In the genomic region with DNA sequence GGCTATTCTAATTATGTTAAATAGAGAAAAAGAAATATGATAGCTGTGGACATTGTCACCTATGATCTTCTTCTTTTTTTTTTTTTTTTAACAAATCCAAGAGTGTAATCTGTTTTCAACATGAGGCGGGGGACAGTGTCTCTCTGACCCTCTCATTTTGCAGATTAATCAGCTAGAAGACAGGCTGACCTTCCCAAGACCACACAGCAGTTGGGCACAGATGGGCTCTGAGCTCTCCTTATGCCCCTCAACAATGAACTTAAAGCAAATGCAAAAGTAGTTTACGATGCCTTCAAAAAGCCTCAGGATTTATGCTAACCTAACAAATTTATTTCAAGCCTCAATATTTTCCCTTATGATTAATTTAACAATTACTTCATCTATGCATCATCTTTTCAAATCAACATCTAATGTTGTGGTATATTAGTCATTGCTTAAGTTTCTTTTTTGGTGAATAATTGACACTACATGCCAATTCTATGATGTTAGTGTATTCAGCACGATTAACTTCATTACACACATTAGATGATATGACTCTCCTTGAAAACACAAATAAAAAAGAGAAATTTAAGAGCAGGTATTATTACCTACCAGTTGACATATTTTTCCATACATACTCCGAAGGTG, we compare ENCODE assay signal across 2 cellular contexts.
TF ChIP-seq lines count a peak whose summit lies in the region.

No MANE protein-coding gene starts in this region.

TF ChIP-seq in SK-N-SH, 30 proteins besides CTCF, POLR2A, EP300 and RAD21 (continued from another document):
- TF ChIP-seq, protein P1, sequence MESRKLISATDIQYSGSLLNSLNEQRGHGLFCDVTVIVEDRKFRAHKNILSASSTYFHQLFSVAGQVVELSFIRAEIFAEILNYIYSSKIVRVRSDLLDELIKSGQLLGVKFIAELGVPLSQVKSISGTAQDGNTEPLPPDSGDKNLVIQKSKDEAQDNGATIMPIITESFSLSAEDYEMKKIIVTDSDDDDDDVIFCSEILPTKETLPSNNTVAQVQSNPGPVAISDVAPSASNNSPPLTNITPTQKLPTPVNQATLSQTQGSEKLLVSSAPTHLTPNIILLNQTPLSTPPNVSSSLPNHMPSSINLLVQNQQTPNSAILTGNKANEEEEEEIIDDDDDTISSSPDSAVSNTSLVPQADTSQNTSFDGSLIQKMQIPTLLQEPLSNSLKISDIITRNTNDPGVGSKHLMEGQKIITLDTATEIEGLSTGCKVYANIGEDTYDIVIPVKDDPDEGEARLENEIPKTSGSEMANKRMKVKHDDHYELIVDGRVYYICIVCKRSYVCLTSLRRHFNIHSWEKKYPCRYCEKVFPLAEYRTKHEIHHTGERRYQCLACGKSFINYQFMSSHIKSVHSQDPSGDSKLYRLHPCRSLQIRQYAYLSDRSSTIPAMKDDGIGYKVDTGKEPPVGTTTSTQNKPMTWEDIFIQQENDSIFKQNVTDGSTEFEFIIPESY (IDR thresholded peaks at IDR 0.05; ENCODE audit: borderline replicate concordance, low read depth) = no peak

TF ChIP-seq in SK-N-SH treated with all-trans-retinoic acid at 6 μM for 48 hours, 23 proteins besides CTCF, POLR2A, EP300 and RAD21 (continued from another document):
- TF ChIP-seq, protein P2, sequence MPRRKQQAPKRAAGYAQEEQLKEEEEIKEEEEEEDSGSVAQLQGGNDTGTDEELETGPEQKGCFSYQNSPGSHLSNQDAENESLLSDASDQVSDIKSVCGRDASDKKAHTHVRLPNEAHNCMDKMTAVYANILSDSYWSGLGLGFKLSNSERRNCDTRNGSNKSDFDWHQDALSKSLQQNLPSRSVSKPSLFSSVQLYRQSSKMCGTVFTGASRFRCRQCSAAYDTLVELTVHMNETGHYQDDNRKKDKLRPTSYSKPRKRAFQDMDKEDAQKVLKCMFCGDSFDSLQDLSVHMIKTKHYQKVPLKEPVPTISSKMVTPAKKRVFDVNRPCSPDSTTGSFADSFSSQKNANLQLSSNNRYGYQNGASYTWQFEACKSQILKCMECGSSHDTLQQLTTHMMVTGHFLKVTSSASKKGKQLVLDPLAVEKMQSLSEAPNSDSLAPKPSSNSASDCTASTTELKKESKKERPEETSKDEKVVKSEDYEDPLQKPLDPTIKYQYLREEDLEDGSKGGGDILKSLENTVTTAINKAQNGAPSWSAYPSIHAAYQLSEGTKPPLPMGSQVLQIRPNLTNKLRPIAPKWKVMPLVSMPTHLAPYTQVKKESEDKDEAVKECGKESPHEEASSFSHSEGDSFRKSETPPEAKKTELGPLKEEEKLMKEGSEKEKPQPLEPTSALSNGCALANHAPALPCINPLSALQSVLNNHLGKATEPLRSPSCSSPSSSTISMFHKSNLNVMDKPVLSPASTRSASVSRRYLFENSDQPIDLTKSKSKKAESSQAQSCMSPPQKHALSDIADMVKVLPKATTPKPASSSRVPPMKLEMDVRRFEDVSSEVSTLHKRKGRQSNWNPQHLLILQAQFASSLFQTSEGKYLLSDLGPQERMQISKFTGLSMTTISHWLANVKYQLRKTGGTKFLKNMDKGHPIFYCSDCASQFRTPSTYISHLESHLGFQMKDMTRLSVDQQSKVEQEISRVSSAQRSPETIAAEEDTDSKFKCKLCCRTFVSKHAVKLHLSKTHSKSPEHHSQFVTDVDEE (CRISPR knock-in tag; IDR thresholded peaks at IDR 0.05) = no peak
- TF ChIP-seq, protein P3, sequence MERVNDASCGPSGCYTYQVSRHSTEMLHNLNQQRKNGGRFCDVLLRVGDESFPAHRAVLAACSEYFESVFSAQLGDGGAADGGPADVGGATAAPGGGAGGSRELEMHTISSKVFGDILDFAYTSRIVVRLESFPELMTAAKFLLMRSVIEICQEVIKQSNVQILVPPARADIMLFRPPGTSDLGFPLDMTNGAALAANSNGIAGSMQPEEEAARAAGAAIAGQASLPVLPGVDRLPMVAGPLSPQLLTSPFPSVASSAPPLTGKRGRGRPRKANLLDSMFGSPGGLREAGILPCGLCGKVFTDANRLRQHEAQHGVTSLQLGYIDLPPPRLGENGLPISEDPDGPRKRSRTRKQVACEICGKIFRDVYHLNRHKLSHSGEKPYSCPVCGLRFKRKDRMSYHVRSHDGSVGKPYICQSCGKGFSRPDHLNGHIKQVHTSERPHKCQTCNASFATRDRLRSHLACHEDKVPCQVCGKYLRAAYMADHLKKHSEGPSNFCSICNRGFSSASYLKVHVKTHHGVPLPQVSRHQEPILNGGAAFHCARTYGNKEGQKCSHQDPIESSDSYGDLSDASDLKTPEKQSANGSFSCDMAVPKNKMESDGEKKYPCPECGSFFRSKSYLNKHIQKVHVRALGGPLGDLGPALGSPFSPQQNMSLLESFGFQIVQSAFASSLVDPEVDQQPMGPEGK (CRISPR knock-in tag; IDR thresholded peaks at IDR 0.05; ENCODE audit: borderline replicate concordance) = no peak
- TF ChIP-seq, protein P4, sequence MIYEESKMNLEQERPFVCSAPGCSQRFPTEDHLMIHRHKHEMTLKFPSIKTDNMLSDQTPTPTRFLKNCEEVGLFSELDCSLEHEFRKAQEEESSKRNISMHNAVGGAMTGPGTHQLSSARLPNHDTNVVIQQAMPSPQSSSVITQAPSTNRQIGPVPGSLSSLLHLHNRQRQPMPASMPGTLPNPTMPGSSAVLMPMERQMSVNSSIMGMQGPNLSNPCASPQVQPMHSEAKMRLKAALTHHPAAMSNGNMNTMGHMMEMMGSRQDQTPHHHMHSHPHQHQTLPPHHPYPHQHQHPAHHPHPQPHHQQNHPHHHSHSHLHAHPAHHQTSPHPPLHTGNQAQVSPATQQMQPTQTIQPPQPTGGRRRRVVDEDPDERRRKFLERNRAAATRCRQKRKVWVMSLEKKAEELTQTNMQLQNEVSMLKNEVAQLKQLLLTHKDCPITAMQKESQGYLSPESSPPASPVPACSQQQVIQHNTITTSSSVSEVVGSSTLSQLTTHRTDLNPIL (CRISPR knock-in tag; IDR thresholded peaks at IDR 0.05; ENCODE audit: low read depth) = no peak
- TF ChIP-seq ISL1 (CRISPR knock-in tag; IDR thresholded peaks at IDR 0.05) (no peak), ZFP3 (CRISPR knock-in tag; IDR thresholded peaks at IDR 0.05) (no peak), ZC3H10 (CRISPR knock-in tag; IDR thresholded peaks at IDR 0.05) (no peak), BACH2 (CRISPR knock-in tag; IDR thresholded peaks at IDR 0.05; ENCODE audit: borderline replicate concordance) (no peak), ESRRG (CRISPR knock-in tag; IDR thresholded peaks at IDR 0.05) (no peak), TOX (CRISPR knock-in tag; IDR thresholded peaks at IDR 0.05; ENCODE audit: borderline replicate concordance) (no peak), ZFP30 (CRISPR knock-in tag; IDR thresholded peaks at IDR 0.05) (no peak), ZNF8 (CRISPR knock-in tag; IDR thresholded peaks at IDR 0.05) (no peak)
